Comparison of ENCODE assay signal across 11 cellular contexts in the genomic region with DNA sequence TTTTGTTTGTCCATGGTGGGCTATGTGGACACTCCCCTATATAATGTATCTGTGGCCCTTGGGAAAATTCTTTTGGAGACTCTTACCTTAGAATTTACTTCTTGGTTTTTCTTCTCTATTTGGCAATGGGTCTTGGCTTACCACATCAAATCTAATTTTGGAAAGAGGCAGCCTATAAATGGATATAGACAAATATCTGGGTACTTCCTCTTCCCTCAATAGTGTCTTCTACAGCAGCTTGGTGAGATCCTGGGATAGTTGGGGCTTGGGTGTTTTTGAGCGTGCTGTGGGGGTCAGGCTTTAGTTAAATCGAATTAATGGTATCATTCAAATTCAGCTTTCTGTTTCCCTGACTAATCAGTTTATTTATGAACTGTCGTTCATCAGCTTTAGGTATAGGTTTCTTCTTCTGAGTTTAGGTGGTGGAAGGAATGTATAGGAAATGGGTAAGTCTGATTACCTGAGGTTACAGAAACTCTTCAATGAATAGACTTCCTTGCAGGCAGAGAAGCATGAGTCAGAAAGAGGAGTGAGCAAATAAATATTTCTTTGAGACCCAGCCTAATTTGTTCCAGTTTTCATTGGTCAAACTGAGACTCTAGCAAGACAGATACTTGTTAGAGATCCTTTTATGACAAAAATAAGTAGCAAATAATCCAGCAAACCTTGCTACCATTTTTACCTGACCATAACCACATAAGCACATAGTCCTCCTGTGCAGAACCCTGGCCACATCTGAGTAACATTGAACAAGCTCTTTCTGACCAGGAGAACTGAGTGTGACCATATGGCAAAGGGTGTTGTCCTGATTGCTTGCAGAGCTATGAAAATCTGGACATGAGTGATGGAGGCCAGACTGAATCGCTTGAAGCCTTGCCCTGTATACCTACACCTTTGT.
DNase-seq lines count a peak whose midpoint lies in the region; ATAC-seq, FAIRE-seq and TF ChIP-seq lines count a peak whose summit lies in the region.
"Had no signal": no experiment of that assay in that cellular context is flagged by ENCODE, and none has a peak within 500 bp of the region (broad histone marks: within the 10 kb centered on the region; RNA-seq: fewer than 3 reads in every experiment).

No MANE protein-coding gene starts in this region.

- H3K4me1 ChIP-seq in effector memory CD4-positive, alpha-beta T cell (ENCODE audit: control insufficient read depth, insufficient read depth, low read length, poor library complexity, severe bottlenecking): no peaks in the 10 kb centered on the region

- ATAC-seq in stimulated activated naive CD8-positive, alpha-beta T cell treated with anti-CD3 and anti-CD28 coated beads, Interleukin-15, Interleukin-2, amounts not matched to agents 100 U/mL and 50 U/mL, for 24 hours: peak; percentile 54
- no peak for ATAC-seq in GM19397 (IDR thresholded peaks at IDR 0.05; ENCODE audit: unreplicated experiment)

- CTCF ChIA-PET in activated CD4-positive, alpha-beta memory T cell treated with anti-CD3 and anti-CD28 coated beads for 36 hours (lab: Charles Lee): interaction anchor here (1.0 to 1.2 kb wide), 2 partner anchors 15 to 151 kb away, joined by 3 read pairs; no protein-coding TSS in a partner anchor
- CTCF ChIA-PET in activated CD4-positive, alpha-beta memory T cell treated with anti-CD3 and anti-CD28 coated beads, Interleukin-2, amount 10 ng/mL, durations not matched to agents 7 days and 5 days (lab: Charles Lee): no interaction called here

- H3K36me3 ChIP-seq in bronchial epithelial cell (ENCODE audit: control insufficient read depth, insufficient read depth, low read length): no peaks in the 10 kb centered on the region
- H3K36me3 ChIP-seq in effector memory CD4-positive, alpha-beta T cell (ENCODE audit: control insufficient read depth, insufficient read depth, low read length): peaks cover 75% of the 10 kb centered on the region

- H3K27ac ChIP-seq in effector memory CD4-positive, alpha-beta T cell (ENCODE audit: insufficient read depth, low read length, poor library complexity, severe bottlenecking): no peak overlapping the region

- peaks cover 49% of the 10 kb centered on the region for H3K36me3 Mint-ChIP-seq in activated CD4-positive, alpha-beta memory T cell treated with anti-CD3 and anti-CD28 coated beads for 36 hours
- peaks cover 83% of the 10 kb centered on the region for H3K36me3 Mint-ChIP-seq in activated CD4-positive, alpha-beta memory T cell treated with anti-CD3 and anti-CD28 coated beads, Interleukin-2, amount 10 ng/mL, durations not matched to agents 7 days and 5 days (ENCODE audit: low read depth)

- no peaks in the 10 kb centered on the region for H3K9me3 ChIP-seq in effector memory CD4-positive, alpha-beta T cell (ENCODE audit: control insufficient read depth, low read length)

- POLR2A ChIA-PET in activated CD4-positive, alpha-beta memory T cell treated with anti-CD3 and anti-CD28 coated beads for 36 hours (lab: Charles Lee): interaction anchor here (0.6 to 2.1 kb wide), 6 partner anchors 26 to 104 kb away, joined by 3 to 7 read pairs (median 4); no protein-coding TSS in a partner anchor
- POLR2A ChIA-PET in activated CD4-positive, alpha-beta memory T cell treated with anti-CD3 and anti-CD28 coated beads, Interleukin-2, amount 10 ng/mL, durations not matched to agents 7 days and 5 days (lab: Charles Lee): no interaction called here

- FAIRE-seq in bronchial epithelial cell (lab: Jason Lieb, UNC): peak; percentile 64

- peak overlapping the region; percentile 57 for H3K27ac Mint-ChIP-seq in activated CD4-positive, alpha-beta memory T cell treated with anti-CD3 and anti-CD28 coated beads for 36 hours
- H3K27ac Mint-ChIP-seq in activated CD4-positive, alpha-beta memory T cell treated with anti-CD3 and anti-CD28 coated beads, Interleukin-2, amount 10 ng/mL, durations not matched to agents 7 days and 5 days: no peak overlapping the region

- DNase-seq in activated CD4-positive, alpha-beta memory T cell treated with anti-CD3 and anti-CD28 coated beads for 36 hours: no peak
- no peak for DNase-seq in activated CD4-positive, alpha-beta memory T cell treated with anti-CD3 and anti-CD28 coated beads, Interleukin-2, amount 10 ng/mL, durations not matched to agents 7 days and 5 days
- DNase-seq in NOMO-1 (lab: John Stamatoyannopoulos, UW; ENCODE audit: unreplicated experiment in 2 of 2) (peak; percentile 53 to 85), bronchial epithelial cell (ENCODE audit: low read depth) (peak; percentile 81)
- DNase-seq in stimulated activated naive CD8-positive, alpha-beta T cell treated with anti-CD3 and anti-CD28 coated beads, Interleukin-15, Interleukin-2, amounts not matched to agents 100 U/mL and 50 U/mL, for 24 hours: no peak
- DNase-seq in effector memory CD4-positive, alpha-beta T cell: no peak
- DNase-seq in stimulated activated CD4-positive, alpha-beta T cell treated with anti-CD3 and anti-CD28 coated beads, Interleukin-4, amount 100 ng/mL, for 1 hour: no peak
- DNase-seq: activated effector memory CD4-positive, alpha-beta T cell treated with Interleukin-2 at 50 U/mL for 16 hours; effector CD8-positive, alpha-beta T cell had no signal

- H3K27me3 ChIP-seq in bronchial epithelial cell (ENCODE audit: control insufficient read depth, insufficient read depth, low read length): no peaks in the 10 kb centered on the region
- no peaks in the 10 kb centered on the region for H3K27me3 ChIP-seq in effector memory CD4-positive, alpha-beta T cell (replicated peaks; ENCODE audit: control insufficient read depth, insufficient read depth, low read length, poor library complexity, severe bottlenecking)

- no peak for TF ChIP-seq CTCF in bronchial epithelial cell (IDR thresholded peaks at IDR 0.05; ENCODE audit: insufficient read depth, low read length, severe bottlenecking)

- no peak overlapping the region for H3K4me3 Mint-ChIP-seq in activated CD4-positive, alpha-beta memory T cell treated with anti-CD3 and anti-CD28 coated beads for 36 hours
- H3K4me3 Mint-ChIP-seq in activated CD4-positive, alpha-beta memory T cell treated with anti-CD3 and anti-CD28 coated beads, Interleukin-2, amount 10 ng/mL, durations not matched to agents 7 days and 5 days: no peak overlapping the region
- H3K4me3 Mint-ChIP-seq: neural crest cell had no signal

- H3K4me3 ChIP-seq in bronchial epithelial cell (ENCODE audit: low read depth, low read length): no peak overlapping the region
- H3K4me3 ChIP-seq in effector memory CD4-positive, alpha-beta T cell (ENCODE audit: insufficient read depth, low read depth, low read length, poor library complexity, severe bottlenecking): no peak overlapping the region

- intact Hi-C loops in activated CD4-positive, alpha-beta memory T cell treated with anti-CD3 and anti-CD28 coated beads for 36 hours (cut with micrococcal nuclease): loop anchor here (1.0 to 5.0 kb wide), 6 partner anchors 18 to 89 kb away; no protein-coding TSS in a partner anchor

- peaks cover 15% of the 10 kb centered on the region for H3K9me3 Mint-ChIP-seq in activated CD4-positive, alpha-beta memory T cell treated with anti-CD3 and anti-CD28 coated beads for 36 hours
- H3K9me3 Mint-ChIP-seq in activated CD4-positive, alpha-beta memory T cell treated with anti-CD3 and anti-CD28 coated beads, Interleukin-2, amount 10 ng/mL, durations not matched to agents 7 days and 5 days: peaks cover 16% of the 10 kb centered on the region

- peaks cover 47% of the 10 kb centered on the region for H3K4me1 Mint-ChIP-seq in activated CD4-positive, alpha-beta memory T cell treated with anti-CD3 and anti-CD28 coated beads for 36 hours (ENCODE audit: low read depth)
- peaks cover 24% of the 10 kb centered on the region for H3K4me1 Mint-ChIP-seq in activated CD4-positive, alpha-beta memory T cell treated with anti-CD3 and anti-CD28 coated beads, Interleukin-2, amount 10 ng/mL, durations not matched to agents 7 days and 5 days
- H3K4me1 Mint-ChIP-seq: neural crest cell had no signal

- no peaks in the 10 kb centered on the region for H3K27me3 Mint-ChIP-seq in activated CD4-positive, alpha-beta memory T cell treated with anti-CD3 and anti-CD28 coated beads for 36 hours
- no peaks in the 10 kb centered on the region for H3K27me3 Mint-ChIP-seq in activated CD4-positive, alpha-beta memory T cell treated with anti-CD3 and anti-CD28 coated beads, Interleukin-2, amount 10 ng/mL, durations not matched to agents 7 days and 5 days

Comparison
In these comparisons a context has a peak if more than half of its experiments do, and no peak if none do; other contexts are left out.
1. DNase-seq: peak in NOMO-1 (2 of 2) and bronchial epithelial cell (single experiment); none in activated CD4-positive, alpha-beta memory T cell treated with anti-CD3 and anti-CD28 coated beads for 36 hours (single experiment), activated CD4-positive, alpha-beta memory T cell treated with anti-CD3 and anti-CD28 coated beads, Interleukin-2, amount 10 ng/mL, durations not matched to agents 7 days and 5 days (single experiment), stimulated activated naive CD8-positive, alpha-beta T cell treated with anti-CD3 and anti-CD28 coated beads, Interleukin-15, Interleukin-2, amounts not matched to agents 100 U/mL and 50 U/mL, for 24 hours (single experiment), effector memory CD4-positive, alpha-beta T cell (0 of 3) and stimulated activated CD4-positive, alpha-beta T cell treated with anti-CD3 and anti-CD28 coated beads, Interleukin-4, amount 100 ng/mL, for 1 hour (single experiment).